In genomic region chr5:176188085-176188484, GRCh38 we compare ENCODE assay signal across 18 cellular contexts. TPM values are rescaled to one million over a fixed set of nuclear protein-coding genes. Genes with fewer than 3 reads are reported as not detected.
DNase-seq lines count a peak whose midpoint lies in the region; TF ChIP-seq lines count a peak whose summit lies in the region.
"Had no signal": no experiment of that assay in that cellular context is flagged by ENCODE, and none has a peak within 500 bp of the region (broad histone marks: within the 10 kb centered on the region; RNA-seq: fewer than 3 reads in every experiment).

No MANE protein-coding gene starts in this region.

- H3K4me3 ChIP-seq in testis, result no peak overlapping the region
- H3K4me3 ChIP-seq: BLaER1 treated with 17β-estradiol and CSF1 and Interleukin-3, amounts not matched to agents 10 nM and 100 nM; GM23248 had no signal

- no peak overlapping the region for H3K27ac ChIP-seq in testis
- H3K27ac ChIP-seq: 22Rv1; BLaER1 treated with 17β-estradiol and CSF1 and Interleukin-3, amounts not matched to agents 10 nM and 100 nM; GM23248 had no signal

- no peaks in the 10 kb centered on the region for H3K9me3 ChIP-seq in testis
- H3K9me3 ChIP-seq: BE2C; BLaER1 treated with 17β-estradiol and CSF1 and Interleukin-3, amounts not matched to agents 10 nM and 100 nM had no signal

- intact Hi-C loops in testis (cut with DNase I; ENCODE audit: low total_unique reads), result no loop called here

- TF ChIP-seq POLR2A in testis (IDR thresholded peaks at IDR 0.05), result no peak

- no peaks in the 10 kb centered on the region for H3K27me3 ChIP-seq in testis

- H3K4me1 ChIP-seq in testis, result peaks cover 30% of the 10 kb centered on the region
- H3K4me1 ChIP-seq: BE2C; BLaER1 treated with 17β-estradiol and CSF1 and Interleukin-3, amounts not matched to agents 10 nM and 100 nM had no signal

- TF ChIP-seq CTCF in testis (IDR thresholded peaks at IDR 0.05), result no peak

- WGBS in testis, 2 donors, result 66 to 68% methylated on average over 7 of the region's 7 CpGs

- DNase-seq in DMS53 (lab: John Stamatoyannopoulos, UW), result peak; percentile 72
- DNase-seq in DMS53 treated with DMSO at 0.1 percent for 48 hours (lab: John Stamatoyannopoulos, UW; ENCODE audit: unreplicated experiment), result no peak
- peak; percentile 24 for DNase-seq in NCI-H526 treated with DMSO at 0.1 percent for 48 hours (lab: John Stamatoyannopoulos, UW)
- peak; percentile 0 for DNase-seq in medulla oblongata (ENCODE audit: extremely low spot score)
- peak; percentile 71 for DNase-seq in testis
- no peak for DNase-seq in Ammon's horn (ENCODE audit: low spot score)
- DNase-seq in NCI-H187 (lab: John Stamatoyannopoulos, UW), result no peak
- DNase-seq in NCI-H524 treated with DMSO at 0.1 percent for 48 hours (lab: John Stamatoyannopoulos, UW), result no peak
- DNase-seq: BE2C; CD4-positive, alpha-beta T cell; CD8-positive, alpha-beta memory T cell; DMS 273 treated with DMSO at 0.1 percent for 48 hours; DND-41; GM23248; H7; HCEC 1CT had no signal

- H3K36me3 ChIP-seq in testis (ENCODE audit: low read depth, missing control alignments), result no peaks in the 10 kb centered on the region
- H3K36me3 ChIP-seq: BE2C; BLaER1 treated with 17β-estradiol and CSF1 and Interleukin-3, amounts not matched to agents 10 nM and 100 nM had no signal

RNA-seq across cellular contexts. Expression of gene SIMC1, which starts 50.1 kb away (rescaled TPM):
- total RNA-seq in testis, result 100 to 1,000 TPM; 106 to 119 TPM
- polyA plus RNA-seq in testis (ENCODE audit: insufficient read depth, low read depth, low replicate concordance), result 97.9 TPM

Comparison
In these comparisons a context has a peak if more than half of its experiments do, and no peak if none do; other contexts are left out.
1. DNase-seq: peak in DMS53 (single experiment), NCI-H526 treated with DMSO at 0.1 percent for 48 hours (single experiment), medulla oblongata (single experiment) and testis (single experiment); none in DMS53 treated with DMSO at 0.1 percent for 48 hours (single experiment), Ammon's horn (single experiment), NCI-H187 (0 of 2) and NCI-H524 treated with DMSO at 0.1 percent for 48 hours (single experiment).